1 cellular context compared by ENCODE assay signal in the genomic region with DNA sequence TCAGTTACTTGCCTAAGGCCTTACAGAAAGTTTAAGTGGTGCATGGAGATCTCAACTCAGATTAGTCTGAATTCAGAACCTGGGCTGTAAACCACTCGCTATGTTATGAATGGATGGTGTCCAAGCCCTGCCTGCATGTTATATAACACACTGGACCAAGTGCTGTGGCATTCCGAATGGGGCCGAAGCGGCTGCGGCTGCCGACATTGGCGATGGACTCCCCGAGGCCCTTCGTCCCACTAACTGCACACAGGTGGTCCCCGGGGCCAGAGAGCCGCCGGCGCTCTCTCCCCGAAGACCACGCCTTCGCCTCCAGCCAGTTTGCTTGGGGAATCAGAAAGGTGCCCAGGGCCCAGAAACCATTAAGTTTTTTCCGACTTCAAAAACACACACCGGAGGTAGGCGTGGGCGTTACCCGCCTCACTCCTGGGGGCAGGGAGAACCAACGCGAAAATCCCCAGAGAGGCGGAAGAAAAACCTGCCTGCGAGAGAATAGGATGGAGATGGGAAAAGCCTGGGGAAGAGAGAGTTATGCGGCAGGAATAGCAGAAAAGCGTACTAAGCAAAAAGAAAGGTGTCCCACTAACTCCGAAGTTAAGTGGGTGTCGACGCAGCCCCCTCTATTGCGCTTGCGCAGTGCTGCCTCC.
TF ChIP-seq lines count a peak whose summit lies in the region.

No MANE protein-coding gene starts in this region.

TF ChIP-seq in HEK293, 187 proteins besides CTCF, POLR2A, EP300 and RAD21 (continued from another document and continues in another):
- TF ChIP-seq, protein P1, sequence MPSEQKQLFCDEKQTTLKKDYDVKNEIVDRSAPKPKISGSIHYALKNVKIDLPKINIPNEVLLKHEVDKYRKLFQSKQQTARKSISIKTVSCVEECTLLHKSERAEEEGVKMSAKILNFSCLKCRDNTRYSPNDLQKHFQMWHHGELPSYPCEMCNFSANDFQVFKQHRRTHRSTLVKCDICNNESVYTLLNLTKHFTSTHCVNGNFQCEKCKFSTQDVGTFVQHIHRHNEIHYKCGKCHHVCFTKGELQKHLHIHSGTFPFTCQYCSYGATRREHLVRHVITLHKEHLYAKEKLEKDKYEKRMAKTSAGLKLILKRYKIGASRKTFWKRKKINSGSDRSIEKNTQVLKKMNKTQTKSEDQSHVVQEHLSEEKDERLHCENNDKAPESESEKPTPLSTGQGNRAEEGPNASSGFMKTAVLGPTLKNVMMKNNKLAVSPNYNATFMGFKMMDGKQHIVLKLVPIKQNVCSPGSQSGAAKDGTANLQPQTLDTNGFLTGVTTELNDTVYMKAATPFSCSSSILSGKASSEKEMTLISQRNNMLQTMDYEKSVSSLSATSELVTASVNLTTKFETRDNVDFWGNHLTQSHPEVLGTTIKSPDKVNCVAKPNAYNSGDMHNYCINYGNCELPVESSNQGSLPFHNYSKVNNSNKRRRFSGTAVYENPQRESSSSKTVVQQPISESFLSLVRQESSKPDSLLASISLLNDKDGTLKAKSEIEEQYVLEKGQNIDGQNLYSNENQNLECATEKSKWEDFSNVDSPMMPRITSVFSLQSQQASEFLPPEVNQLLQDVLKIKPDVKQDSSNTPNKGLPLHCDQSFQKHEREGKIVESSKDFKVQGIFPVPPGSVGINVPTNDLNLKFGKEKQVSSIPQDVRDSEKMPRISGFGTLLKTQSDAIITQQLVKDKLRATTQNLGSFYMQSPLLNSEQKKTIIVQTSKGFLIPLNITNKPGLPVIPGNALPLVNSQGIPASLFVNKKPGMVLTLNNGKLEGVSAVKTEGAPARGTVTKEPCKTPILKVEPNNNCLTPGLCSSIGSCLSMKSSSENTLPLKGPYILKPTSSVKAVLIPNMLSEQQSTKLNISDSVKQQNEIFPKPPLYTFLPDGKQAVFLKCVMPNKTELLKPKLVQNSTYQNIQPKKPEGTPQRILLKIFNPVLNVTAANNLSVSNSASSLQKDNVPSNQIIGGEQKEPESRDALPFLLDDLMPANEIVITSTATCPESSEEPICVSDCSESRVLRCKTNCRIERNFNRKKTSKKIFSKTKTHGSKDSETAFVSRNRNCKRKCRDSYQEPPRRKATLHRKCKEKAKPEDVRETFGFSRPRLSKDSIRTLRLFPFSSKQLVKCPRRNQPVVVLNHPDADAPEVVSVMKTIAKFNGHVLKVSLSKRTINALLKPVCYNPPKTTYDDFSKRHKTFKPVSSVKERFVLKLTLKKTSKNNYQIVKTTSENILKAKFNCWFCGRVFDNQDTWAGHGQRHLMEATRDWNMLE (tag by site-specific recombination; conservative IDR thresholded peaks at IDR 0.05; ENCODE audit: low read depth), result no peak
- TF ChIP-seq GLI4 (tag by site-specific recombination; IDR thresholded peaks at IDR 0.05), result 0 out of 2 replicates have a peak, but pooled peaks have one; percentile 16
- TF ChIP-seq ZNF623 (tag by site-specific recombination; IDR thresholded peaks at IDR 0.05), result no peak
- peak; percentile 17; the same call in 1 of the 2 replicates for TF ChIP-seq ZEB2 (tag by site-specific recombination; IDR thresholded peaks at IDR 0.05)
- TF ChIP-seq, protein P2, sequence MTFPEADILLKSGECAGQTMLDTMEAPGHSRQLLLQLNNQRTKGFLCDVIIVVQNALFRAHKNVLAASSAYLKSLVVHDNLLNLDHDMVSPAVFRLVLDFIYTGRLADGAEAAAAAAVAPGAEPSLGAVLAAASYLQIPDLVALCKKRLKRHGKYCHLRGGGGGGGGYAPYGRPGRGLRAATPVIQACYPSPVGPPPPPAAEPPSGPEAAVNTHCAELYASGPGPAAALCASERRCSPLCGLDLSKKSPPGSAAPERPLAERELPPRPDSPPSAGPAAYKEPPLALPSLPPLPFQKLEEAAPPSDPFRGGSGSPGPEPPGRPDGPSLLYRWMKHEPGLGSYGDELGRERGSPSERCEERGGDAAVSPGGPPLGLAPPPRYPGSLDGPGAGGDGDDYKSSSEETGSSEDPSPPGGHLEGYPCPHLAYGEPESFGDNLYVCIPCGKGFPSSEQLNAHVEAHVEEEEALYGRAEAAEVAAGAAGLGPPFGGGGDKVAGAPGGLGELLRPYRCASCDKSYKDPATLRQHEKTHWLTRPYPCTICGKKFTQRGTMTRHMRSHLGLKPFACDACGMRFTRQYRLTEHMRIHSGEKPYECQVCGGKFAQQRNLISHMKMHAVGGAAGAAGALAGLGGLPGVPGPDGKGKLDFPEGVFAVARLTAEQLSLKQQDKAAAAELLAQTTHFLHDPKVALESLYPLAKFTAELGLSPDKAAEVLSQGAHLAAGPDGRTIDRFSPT (tag by site-specific recombination; IDR thresholded peaks at IDR 0.05), result no peak
- no peak for TF ChIP-seq ZSCAN16 (tag by site-specific recombination; IDR thresholded peaks at IDR 0.05)
- no peak for TF ChIP-seq HOXA7 (CRISPR knock-in tag; IDR thresholded peaks at IDR 0.05; ENCODE audit: borderline replicate concordance)
- no peak for TF ChIP-seq MYNN (tag by site-specific recombination; IDR thresholded peaks at IDR 0.05; ENCODE audit: borderline replicate concordance)
- TF ChIP-seq, protein P3, sequence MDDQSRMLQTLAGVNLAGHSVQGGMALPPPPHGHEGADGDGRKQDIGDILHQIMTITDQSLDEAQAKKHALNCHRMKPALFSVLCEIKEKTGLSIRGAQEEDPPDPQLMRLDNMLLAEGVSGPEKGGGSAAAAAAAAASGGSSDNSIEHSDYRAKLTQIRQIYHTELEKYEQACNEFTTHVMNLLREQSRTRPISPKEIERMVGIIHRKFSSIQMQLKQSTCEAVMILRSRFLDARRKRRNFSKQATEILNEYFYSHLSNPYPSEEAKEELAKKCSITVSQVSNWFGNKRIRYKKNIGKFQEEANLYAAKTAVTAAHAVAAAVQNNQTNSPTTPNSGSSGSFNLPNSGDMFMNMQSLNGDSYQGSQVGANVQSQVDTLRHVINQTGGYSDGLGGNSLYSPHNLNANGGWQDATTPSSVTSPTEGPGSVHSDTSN (CRISPR knock-in tag; IDR thresholded peaks at IDR 0.05), result no peak
- peak; percentile 86 for TF ChIP-seq EGR2 (tag by site-specific recombination; IDR thresholded peaks at IDR 0.05; ENCODE audit: low read depth)
- 0 out of 2 replicates have a peak, but pooled peaks have one; percentile 68 for TF ChIP-seq ZNF2 (tag by site-specific recombination; IDR thresholded peaks at IDR 0.05)
- TF ChIP-seq ZNF549 (tag by site-specific recombination; IDR thresholded peaks at IDR 0.05), result no peak
- TF ChIP-seq ZNF37A (tag by site-specific recombination; IDR thresholded peaks at IDR 0.05), result no peak
- TF ChIP-seq, protein P4, sequence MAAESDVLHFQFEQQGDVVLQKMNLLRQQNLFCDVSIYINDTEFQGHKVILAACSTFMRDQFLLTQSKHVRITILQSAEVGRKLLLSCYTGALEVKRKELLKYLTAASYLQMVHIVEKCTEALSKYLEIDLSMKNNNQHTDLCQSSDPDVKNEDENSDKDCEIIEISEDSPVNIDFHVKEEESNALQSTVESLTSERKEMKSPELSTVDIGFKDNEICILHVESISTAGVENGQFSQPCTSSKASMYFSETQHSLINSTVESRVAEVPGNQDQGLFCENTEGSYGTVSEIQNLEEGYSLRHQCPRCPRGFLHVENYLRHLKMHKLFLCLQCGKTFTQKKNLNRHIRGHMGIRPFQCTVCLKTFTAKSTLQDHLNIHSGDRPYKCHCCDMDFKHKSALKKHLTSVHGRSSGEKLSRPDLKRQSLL (tag by site-specific recombination; IDR thresholded peaks at IDR 0.05), result no peak
- no peak for TF ChIP-seq ZNF768 (tag by site-specific recombination; IDR thresholded peaks at IDR 0.05)
- no peak for TF ChIP-seq ZNF596 (tag by site-specific recombination; IDR thresholded peaks at IDR 0.05)
- TF ChIP-seq, protein P5, sequence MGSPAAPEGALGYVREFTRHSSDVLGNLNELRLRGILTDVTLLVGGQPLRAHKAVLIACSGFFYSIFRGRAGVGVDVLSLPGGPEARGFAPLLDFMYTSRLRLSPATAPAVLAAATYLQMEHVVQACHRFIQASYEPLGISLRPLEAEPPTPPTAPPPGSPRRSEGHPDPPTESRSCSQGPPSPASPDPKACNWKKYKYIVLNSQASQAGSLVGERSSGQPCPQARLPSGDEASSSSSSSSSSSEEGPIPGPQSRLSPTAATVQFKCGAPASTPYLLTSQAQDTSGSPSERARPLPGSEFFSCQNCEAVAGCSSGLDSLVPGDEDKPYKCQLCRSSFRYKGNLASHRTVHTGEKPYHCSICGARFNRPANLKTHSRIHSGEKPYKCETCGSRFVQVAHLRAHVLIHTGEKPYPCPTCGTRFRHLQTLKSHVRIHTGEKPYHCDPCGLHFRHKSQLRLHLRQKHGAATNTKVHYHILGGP (tag by site-specific recombination; IDR thresholded peaks at IDR 0.05), result no peak
- TF ChIP-seq, protein P6, sequence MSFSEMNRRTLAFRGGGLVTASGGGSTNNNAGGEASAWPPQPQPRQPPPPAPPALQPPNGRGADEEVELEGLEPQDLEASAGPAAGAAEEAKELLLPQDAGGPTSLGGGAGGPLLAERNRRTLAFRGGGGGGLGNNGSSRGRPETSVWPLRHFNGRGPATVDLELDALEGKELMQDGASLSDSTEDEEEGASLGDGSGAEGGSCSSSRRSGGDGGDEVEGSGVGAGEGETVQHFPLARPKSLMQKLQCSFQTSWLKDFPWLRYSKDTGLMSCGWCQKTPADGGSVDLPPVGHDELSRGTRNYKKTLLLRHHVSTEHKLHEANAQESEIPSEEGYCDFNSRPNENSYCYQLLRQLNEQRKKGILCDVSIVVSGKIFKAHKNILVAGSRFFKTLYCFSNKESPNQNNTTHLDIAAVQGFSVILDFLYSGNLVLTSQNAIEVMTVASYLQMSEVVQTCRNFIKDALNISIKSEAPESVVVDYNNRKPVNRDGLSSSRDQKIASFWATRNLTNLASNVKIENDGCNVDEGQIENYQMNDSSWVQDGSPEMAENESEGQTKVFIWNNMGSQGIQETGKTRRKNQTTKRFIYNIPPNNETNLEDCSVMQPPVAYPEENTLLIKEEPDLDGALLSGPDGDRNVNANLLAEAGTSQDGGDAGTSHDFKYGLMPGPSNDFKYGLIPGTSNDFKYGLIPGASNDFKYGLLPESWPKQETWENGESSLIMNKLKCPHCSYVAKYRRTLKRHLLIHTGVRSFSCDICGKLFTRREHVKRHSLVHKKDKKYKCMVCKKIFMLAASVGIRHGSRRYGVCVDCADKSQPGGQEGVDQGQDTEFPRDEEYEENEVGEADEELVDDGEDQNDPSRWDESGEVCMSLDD (tag by site-specific recombination; IDR thresholded peaks at IDR 0.05), result no peak
- no peak for TF ChIP-seq ZNF354C (tag by site-specific recombination; IDR thresholded peaks at IDR 0.05; ENCODE audit: borderline replicate concordance, low read depth)
- TF ChIP-seq, protein P7, sequence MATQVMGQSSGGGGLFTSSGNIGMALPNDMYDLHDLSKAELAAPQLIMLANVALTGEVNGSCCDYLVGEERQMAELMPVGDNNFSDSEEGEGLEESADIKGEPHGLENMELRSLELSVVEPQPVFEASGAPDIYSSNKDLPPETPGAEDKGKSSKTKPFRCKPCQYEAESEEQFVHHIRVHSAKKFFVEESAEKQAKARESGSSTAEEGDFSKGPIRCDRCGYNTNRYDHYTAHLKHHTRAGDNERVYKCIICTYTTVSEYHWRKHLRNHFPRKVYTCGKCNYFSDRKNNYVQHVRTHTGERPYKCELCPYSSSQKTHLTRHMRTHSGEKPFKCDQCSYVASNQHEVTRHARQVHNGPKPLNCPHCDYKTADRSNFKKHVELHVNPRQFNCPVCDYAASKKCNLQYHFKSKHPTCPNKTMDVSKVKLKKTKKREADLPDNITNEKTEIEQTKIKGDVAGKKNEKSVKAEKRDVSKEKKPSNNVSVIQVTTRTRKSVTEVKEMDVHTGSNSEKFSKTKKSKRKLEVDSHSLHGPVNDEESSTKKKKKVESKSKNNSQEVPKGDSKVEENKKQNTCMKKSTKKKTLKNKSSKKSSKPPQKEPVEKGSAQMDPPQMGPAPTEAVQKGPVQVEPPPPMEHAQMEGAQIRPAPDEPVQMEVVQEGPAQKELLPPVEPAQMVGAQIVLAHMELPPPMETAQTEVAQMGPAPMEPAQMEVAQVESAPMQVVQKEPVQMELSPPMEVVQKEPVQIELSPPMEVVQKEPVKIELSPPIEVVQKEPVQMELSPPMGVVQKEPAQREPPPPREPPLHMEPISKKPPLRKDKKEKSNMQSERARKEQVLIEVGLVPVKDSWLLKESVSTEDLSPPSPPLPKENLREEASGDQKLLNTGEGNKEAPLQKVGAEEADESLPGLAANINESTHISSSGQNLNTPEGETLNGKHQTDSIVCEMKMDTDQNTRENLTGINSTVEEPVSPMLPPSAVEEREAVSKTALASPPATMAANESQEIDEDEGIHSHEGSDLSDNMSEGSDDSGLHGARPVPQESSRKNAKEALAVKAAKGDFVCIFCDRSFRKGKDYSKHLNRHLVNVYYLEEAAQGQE (tag by site-specific recombination; IDR thresholded peaks at IDR 0.05), result 0 out of 2 replicates have a peak, but pooled peaks have one; percentile 10
- TF ChIP-seq ZNF664 (tag by site-specific recombination; IDR thresholded peaks at IDR 0.05), result no peak
- TF ChIP-seq ZNF501 (tag by site-specific recombination; IDR thresholded peaks at IDR 0.05), result no peak
- no peak; the same call in 1 of the 2 replicates for TF ChIP-seq ZBTB17 (tag by site-specific recombination; IDR thresholded peaks at IDR 0.05)
- TF ChIP-seq, protein P8, sequence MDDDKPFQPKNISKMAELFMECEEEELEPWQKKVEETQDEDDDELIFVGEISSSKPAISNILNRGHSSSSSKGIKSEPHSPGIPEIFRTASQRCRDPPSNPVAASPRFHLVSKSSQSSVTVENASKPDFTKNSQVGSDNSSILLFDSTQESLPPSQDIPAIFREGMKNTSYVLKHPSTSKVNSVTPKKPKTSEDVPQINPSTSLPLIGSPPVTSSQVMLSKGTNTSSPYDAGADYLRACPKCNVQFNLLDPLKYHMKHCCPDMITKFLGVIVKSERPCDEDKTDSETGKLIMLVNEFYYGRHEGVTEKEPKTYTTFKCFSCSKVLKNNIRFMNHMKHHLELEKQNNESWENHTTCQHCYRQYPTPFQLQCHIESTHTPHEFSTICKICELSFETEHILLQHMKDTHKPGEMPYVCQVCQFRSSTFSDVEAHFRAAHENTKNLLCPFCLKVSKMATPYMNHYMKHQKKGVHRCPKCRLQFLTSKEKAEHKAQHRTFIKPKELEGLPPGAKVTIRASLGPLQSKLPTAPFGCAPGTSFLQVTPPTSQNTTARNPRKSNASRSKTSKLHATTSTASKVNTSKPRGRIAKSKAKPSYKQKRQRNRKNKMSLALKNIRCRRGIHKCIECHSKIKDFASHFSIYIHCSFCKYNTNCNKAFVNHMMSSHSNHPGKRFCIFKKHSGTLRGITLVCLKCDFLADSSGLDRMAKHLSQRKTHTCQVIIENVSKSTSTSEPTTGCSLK (tag by site-specific recombination; IDR thresholded peaks at IDR 0.05), result no peak
- no peak for TF ChIP-seq ZNF138 (tag by site-specific recombination; IDR thresholded peaks at IDR 0.05; ENCODE audit: borderline replicate concordance)
- no peak for TF ChIP-seq SETDB1 (IDR thresholded peaks at IDR 0.05; ENCODE audit: insufficient read length, low read length)
- TF ChIP-seq, protein P9, sequence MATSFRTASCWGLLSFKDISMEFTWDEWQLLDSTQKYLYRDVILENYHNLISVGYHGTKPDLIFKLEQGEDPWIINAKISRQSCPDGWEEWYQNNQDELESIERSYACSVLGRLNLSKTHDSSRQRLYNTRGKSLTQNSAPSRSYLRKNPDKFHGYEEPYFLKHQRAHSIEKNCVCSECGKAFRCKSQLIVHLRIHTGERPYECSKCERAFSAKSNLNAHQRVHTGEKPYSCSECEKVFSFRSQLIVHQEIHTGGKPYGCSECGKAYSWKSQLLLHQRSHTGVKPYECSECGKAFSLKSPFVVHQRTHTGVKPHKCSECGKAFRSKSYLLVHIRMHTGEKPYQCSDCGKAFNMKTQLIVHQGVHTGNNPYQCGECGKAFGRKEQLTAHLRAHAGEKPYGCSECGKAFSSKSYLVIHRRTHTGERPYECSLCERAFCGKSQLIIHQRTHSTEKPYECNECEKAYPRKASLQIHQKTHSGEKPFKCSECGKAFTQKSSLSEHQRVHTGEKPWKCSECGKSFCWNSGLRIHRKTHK (tag by site-specific recombination; IDR thresholded peaks at IDR 0.05), result no peak
- TF ChIP-seq ZFP37 (tag by site-specific recombination; IDR thresholded peaks at IDR 0.05), result no peak
- TF ChIP-seq ZNF660 (tag by site-specific recombination; IDR thresholded peaks at IDR 0.05), result peak; percentile 15; the same call in 1 of the 2 replicates
- no peak for TF ChIP-seq ZNF658 (tag by site-specific recombination; IDR thresholded peaks at IDR 0.05)
